ENCODE assay signal across 8 cellular contexts in the genomic region with DNA sequence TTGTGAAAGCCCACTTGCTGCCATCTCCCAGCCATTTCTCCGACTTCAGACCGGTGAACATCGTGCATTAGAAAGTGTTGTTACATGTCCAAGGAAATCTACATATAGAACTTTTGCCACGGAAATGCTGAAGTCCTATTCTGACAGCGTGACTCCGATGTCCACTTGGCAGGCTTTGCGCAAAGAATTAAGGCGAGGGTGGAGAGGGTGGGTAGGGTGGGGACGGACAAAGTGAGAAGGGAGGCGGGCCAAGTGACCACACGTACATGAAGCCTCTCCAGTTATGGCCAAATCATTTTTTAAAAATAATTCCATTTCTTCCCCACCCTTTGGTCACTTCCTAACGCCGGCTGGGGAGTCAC. TPM values are rescaled to one million over a fixed set of nuclear protein-coding genes. Genes with fewer than 3 reads are reported as not detected.
DNase-seq lines count a peak whose midpoint lies in the region; TF ChIP-seq lines count a peak whose summit lies in the region.

No MANE protein-coding gene starts in this region.

- no peaks in the 10 kb centered on the region for H3K9me3 ChIP-seq in Karpas-422 (ENCODE audit: low read length)

- intact Hi-C loops in dorsolateral prefrontal cortex (cut with DNase I), result loop anchor here in 1 of 2 donors (2.0 to 5.0 kb wide), 2 partner anchors 189 to 583 kb away; a partner anchor contains a TSS

- no peaks in the 10 kb centered on the region; the same call in 1 of the 2 replicates for H4K20me1 ChIP-seq in Karpas-422 (ENCODE audit: insufficient read depth, low read depth, low read length)

- H3K36me3 ChIP-seq in Karpas-422 (ENCODE audit: insufficient read depth, low read length), result no peaks in the 10 kb centered on the region

- H3K79me2 ChIP-seq in Karpas-422 (ENCODE audit: low read length), result no peaks in the 10 kb centered on the region

- no peaks in the 10 kb centered on the region; the same call in 1 of the 2 replicates for H3K27me3 ChIP-seq in Karpas-422 (ENCODE audit: low read length)
- no peaks in the 10 kb centered on the region for H3K27me3 ChIP-seq in dorsolateral prefrontal cortex

- peaks cover 44% of the 10 kb centered on the region for H3K27me3 Mint-ChIP-seq in nephron (ENCODE audit: low read depth)

- H3K9me2 ChIP-seq in Karpas-422 (replicated peaks; ENCODE audit: insufficient read depth, low read length), result no peaks in the 10 kb centered on the region

- peaks cover 32% of the 10 kb centered on the region for H3K4me1 ChIP-seq in Karpas-422 (ENCODE audit: low read length)

- no peak for TF ChIP-seq CTCF in C4-2B (conservative IDR thresholded peaks at IDR 0.05)
- no peak for TF ChIP-seq CTCF in dorsolateral prefrontal cortex (IDR thresholded peaks at IDR 0.05 in 54 of 56, conservative IDR thresholded peaks at IDR 0.05 in 2 of 56; ENCODE audit: low read depth in 1 of 56, partially characterized antibody in 56 of 56)
- TF ChIP-seq CTCF in nephron (IDR thresholded peaks at IDR 0.05; ENCODE audit: unreplicated experiment in 3 of 3), result no peak

- no peaks in the 10 kb centered on the region for H3K36me3 Mint-ChIP-seq in nephron (ENCODE audit: low read depth)

- H3K4me3 Mint-ChIP-seq in nephron, result peak overlapping the region; percentile 81 to 86 (median 83)

- DNase-seq in Karpas-422, result peak; percentile 43
- DNase-seq in dorsolateral prefrontal cortex, result no peak
- DNase-seq in epidermal melanocyte (ENCODE audit: insufficient read length, low spot score), result no peak
- DNase-seq in NCI-H2227 treated with DMSO at 0.1 percent for 48 hours (lab: John Stamatoyannopoulos, UW), result no peak
- no peak for DNase-seq in DMS 273 (lab: John Stamatoyannopoulos, UW; ENCODE audit: unreplicated experiment)
- DNase-seq in activated gamma-delta T cell (lab: John Stamatoyannopoulos, UW), result no peak

- peak overlapping the region; percentile 100; the same call in 1 of the 2 replicates for H2AFZ ChIP-seq in Karpas-422 (ENCODE audit: low read length)

- H3K4me3 ChIP-seq in Karpas-422 (ENCODE audit: low read length) (peak overlapping the region; percentile 97), dorsolateral prefrontal cortex (peak overlapping the region; percentile 64 to 98 (median 87))

- peak overlapping the region; percentile 8 to 75 (median 21) for H3K27ac Mint-ChIP-seq in nephron

- H3K27ac ChIP-seq in C4-2B, result peak overlapping the region; percentile 62
- no peak overlapping the region for H3K27ac ChIP-seq in Karpas-422 (ENCODE audit: low read length)
- H3K27ac ChIP-seq in dorsolateral prefrontal cortex, result peak overlapping the region in 43 of 59 donors; percentile 0 to 90 (median 69)

- peak overlapping the region; percentile 83 for H3K9ac ChIP-seq in Karpas-422 (ENCODE audit: low read length)

- peaks cover 16% of the 10 kb centered on the region for H3K4me1 Mint-ChIP-seq in nephron

- peak overlapping the region; percentile 98 for H3K4me2 ChIP-seq in Karpas-422 (ENCODE audit: low read depth, low read length, poor library complexity, severe bottlenecking)

- no peaks in the 10 kb centered on the region for H3K9me3 Mint-ChIP-seq in nephron

RNA-seq across cellular contexts. Expression of a gene that starts 0.5 kb away (rescaled TPM):
- total RNA-seq in Karpas-422 (2014; rRNA removed; shearing (Covaris generic); ENCODE audit: low replicate concordance), result 7.9 and 11.9 TPM in 2 replicates
- 10 to 100 TPM; 17.4 to 32.7 (median 23.5) TPM for total RNA-seq in dorsolateral prefrontal cortex
